ENCODE assay signal across 21 cellular contexts in the genomic region with DNA sequence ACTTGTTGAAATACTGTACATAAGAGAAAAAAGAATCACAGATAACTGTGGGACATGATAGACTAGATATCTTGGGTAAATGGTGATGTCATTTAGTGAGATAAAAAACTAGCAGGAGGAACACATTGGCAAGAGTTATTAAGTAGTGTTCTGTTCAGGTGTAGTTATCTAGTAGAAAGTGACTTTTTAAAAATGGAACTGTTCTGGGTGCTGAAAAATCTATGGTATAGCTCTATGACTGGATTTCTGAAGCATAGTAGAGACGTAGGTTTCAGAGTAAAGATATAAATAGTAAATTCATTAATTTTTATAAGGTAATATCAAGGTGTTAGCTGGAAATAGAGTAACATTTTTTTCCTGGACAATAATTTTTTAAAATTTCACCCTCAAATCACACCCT.
DNase-seq lines count a peak whose midpoint lies in the region; ATAC-seq, FAIRE-seq and TF ChIP-seq lines count a peak whose summit lies in the region.
"Had no signal": no experiment of that assay in that cellular context is flagged by ENCODE, and none has a peak within 500 bp of the region (broad histone marks: within the 10 kb centered on the region; RNA-seq: fewer than 3 reads in every experiment).

No MANE protein-coding gene starts in this region.

- in situ Hi-C loops in HepG2 (cut with HindIII; ENCODE audit: extremely low pct_ligation_motif_present, low pct_unique_long_range_greater_than_20kb) = loop anchor here (10.0 kb wide), 1 partner anchor 419 kb away; no protein-coding TSS in a partner anchor

- no peak for FAIRE-seq in HepG2 (lab: Jason Lieb, UNC)
- FAIRE-seq: A204.1, D721Med, G401.6, GM12891, GM19239 had no signal

- intact Hi-C loops in HepG2 (cut with micrococcal nuclease; ENCODE audit: unreplicated experiment) = no loop called here
- intact Hi-C loops in right lobe of liver (cut with DNase I) = no loop called here

- no peak for TF ChIP-seq RAD21 in HepG2 (CRISPR knock-in tag; IDR thresholded peaks at IDR 0.05)

- POLR2A ChIA-PET in HepG2 (lab: Yijun Ruan, JAX) = no interaction called here
- POLR2A ChIA-PET in HEK293 (lab: Yijun Ruan, JAX) = no interaction called here

- H3K27ac ChIP-seq in HepG2 (ENCODE audit: extremely low read length, insufficient read depth, low read length) (no peak overlapping the region), right lobe of liver (no peak overlapping the region), HEK293 (ENCODE audit: extremely low read depth, low read depth, low read length) (no peak overlapping the region), gastroesophageal sphincter (no peak overlapping the region)
- H3K27ac ChIP-seq: BLaER1 treated with 17β-estradiol and CSF1 and Interleukin-3, amounts not matched to agents 10 nM and 100 nM; C4-2B had no signal

- H3K36me3 ChIP-seq in HepG2 (replicated peaks in 1 of 2; ENCODE audit: control insufficient read depth in 1 of 2, insufficient read depth in 2 of 2, low read length in 2 of 2) = no peaks in the 10 kb centered on the region
- H3K36me3 ChIP-seq in right lobe of liver = no peaks in the 10 kb centered on the region
- H3K36me3 ChIP-seq in HEK293 (ENCODE audit: control insufficient read depth in 2 of 2, insufficient read depth in 1 of 2, low read length in 2 of 2) = no peaks in the 10 kb centered on the region
- no peaks in the 10 kb centered on the region for H3K36me3 ChIP-seq in gastroesophageal sphincter
- H3K36me3 ChIP-seq: BLaER1 treated with 17β-estradiol and CSF1 and Interleukin-3, amounts not matched to agents 10 nM and 100 nM had no signal

- H3K4me2 ChIP-seq in HepG2 (ENCODE audit: low read depth, low read length) = no peak overlapping the region
- H3K4me2 ChIP-seq: BLaER1 treated with 17β-estradiol and CSF1 and Interleukin-3, amounts not matched to agents 10 nM and 100 nM had no signal

- H3K79me2 ChIP-seq in HepG2 (ENCODE audit: insufficient read depth, low read length) = no peaks in the 10 kb centered on the region

- TF ChIP-seq EP300 in HepG2 (IDR thresholded peaks at IDR 0.05; ENCODE audit: low read depth in 2 of 2, low read length in 2 of 2) (no peak), HepG2 (CRISPR knock-in tag; IDR thresholded peaks at IDR 0.05; ENCODE audit: borderline replicate concordance) (no peak), gastroesophageal sphincter (IDR thresholded peaks at IDR 0.05) (no peak)

- H3K4me3 ChIP-seq in HepG2 (replicated peaks in 1 of 3; ENCODE audit: insufficient read depth in 1 of 3, low read depth in 2 of 3, low read length in 3 of 3) = no peak overlapping the region
- H3K4me3 ChIP-seq in right lobe of liver = no peak overlapping the region
- no peak overlapping the region for H3K4me3 ChIP-seq in HEK293 (ENCODE audit: low read depth, low read length)
- no peak overlapping the region for H3K4me3 ChIP-seq in gastroesophageal sphincter
- H3K4me3 ChIP-seq: BLaER1 treated with 17β-estradiol and CSF1 and Interleukin-3, amounts not matched to agents 10 nM and 100 nM had no signal

- H3K9ac ChIP-seq in HepG2 (ENCODE audit: insufficient read depth, low read depth, low read length) = no peak overlapping the region
- H3K9ac ChIP-seq: BLaER1 treated with 17β-estradiol and CSF1 and Interleukin-3, amounts not matched to agents 10 nM and 100 nM had no signal

- H3K4me1 ChIP-seq in HepG2 (ENCODE audit: insufficient read depth, low read length) (no peaks in the 10 kb centered on the region), right lobe of liver (peaks cover 0 to 10% (median 4%) of the 10 kb centered on the region in 4 donors), HEK293 (ENCODE audit: control insufficient read depth, insufficient read depth, low read length) (no peaks in the 10 kb centered on the region), gastroesophageal sphincter (no peaks in the 10 kb centered on the region)
- H3K4me1 ChIP-seq: BLaER1 treated with 17β-estradiol and CSF1 and Interleukin-3, amounts not matched to agents 10 nM and 100 nM; Caco-2 had no signal

- TF ChIP-seq POLR2A in HepG2 (IDR thresholded peaks at IDR 0.05; ENCODE audit: insufficient read depth in 1 of 2, low read depth in 2 of 2, low read length in 2 of 2) = no peak
- no peak for TF ChIP-seq POLR2A in right lobe of liver (IDR thresholded peaks at IDR 0.05)
- TF ChIP-seq POLR2A in gastroesophageal sphincter (IDR thresholded peaks at IDR 0.05) = no peak

- ATAC-seq in HepG2 = no peak
- ATAC-seq in right lobe of liver = no peak
- ATAC-seq in gastroesophageal sphincter = no peak
- ATAC-seq: CD8-positive, alpha-beta T cell had no signal

- no peak for TF ChIP-seq CTCF in HepG2 (CRISPR knock-in tag; IDR thresholded peaks at IDR 0.05)
- no peak for TF ChIP-seq CTCF in right lobe of liver (IDR thresholded peaks at IDR 0.05)
- no peak for TF ChIP-seq CTCF in HEK293 (tag by site-specific recombination; IDR thresholded peaks at IDR 0.05)
- TF ChIP-seq CTCF in gastroesophageal sphincter (IDR thresholded peaks at IDR 0.05) = no peak

- H3K27me3 ChIP-seq in HepG2 (ENCODE audit: control insufficient read depth in 1 of 2, insufficient read depth in 2 of 2, low read length in 2 of 2) = no peaks in the 10 kb centered on the region
- no peaks in the 10 kb centered on the region for H3K27me3 ChIP-seq in right lobe of liver
- H3K27me3 ChIP-seq in gastroesophageal sphincter = no peaks in the 10 kb centered on the region
- H3K27me3 ChIP-seq: BLaER1 treated with 17β-estradiol and CSF1 and Interleukin-3, amounts not matched to agents 10 nM and 100 nM had no signal

- DNase-seq in HepG2 (ENCODE audit: low spot score) (no peak), right lobe of liver (no peak), Kasumi-1 (lab: John Stamatoyannopoulos, UW) (peak; percentile 4 to 17)
- no peak for DNase-seq in activated effector memory CD4-positive, alpha-beta T cell treated with Interleukin-2 at 50 U/mL for 16 hours
- DNase-seq: 8988T; AML-193; Caco-2; Calu3; CD4-positive, alpha-beta T cell; CD8-positive, alpha-beta T cell; DMS79 treated with DMSO at 0.1 percent for 48 hours; GF-D8 had no signal

- H3K9me3 ChIP-seq in HepG2 (ENCODE audit: low read length) (no peaks in the 10 kb centered on the region), right lobe of liver (no peaks in the 10 kb centered on the region), HEK293 (ENCODE audit: control insufficient read depth, insufficient read depth, low read depth, low read length) (no peaks in the 10 kb centered on the region), gastroesophageal sphincter (no peaks in the 10 kb centered on the region)
- H3K9me3 ChIP-seq: BLaER1 treated with 17β-estradiol and CSF1 and Interleukin-3, amounts not matched to agents 10 nM and 100 nM; Caco-2 had no signal

- WGBS in HepG2 (ENCODE audit: low lambda C conversion rate) = 7% methylated on average over 1 of the region's 1 CpG
- WGBS in right lobe of liver (ENCODE audit: insufficient coverage, low coverage, low lambda C conversion rate, missing lambda C conversion rate) = 44% methylated on average over 1 of the region's 1 CpG
- 25 to 56% methylated on average over 1 of the region's 1 CpG for WGBS in gastroesophageal sphincter (ENCODE audit: low coverage in 1 of 2), 2 donors

- H4K20me1 ChIP-seq in HepG2 (ENCODE audit: insufficient read depth, low read length) = no peaks in the 10 kb centered on the region
- H4K20me1 ChIP-seq: BLaER1 treated with 17β-estradiol and CSF1 and Interleukin-3, amounts not matched to agents 10 nM and 100 nM had no signal

- no peak overlapping the region for H2AFZ ChIP-seq in HepG2 (ENCODE audit: low read length)

- CTCF ChIA-PET in HepG2 (lab: Yijun Ruan, JAX; ENCODE audit: low intra/inter-chr PET ratio, low total read pairs) (no interaction called here), HEK293 (lab: Yijun Ruan, JAX) (no interaction called here)

- no TSS peak for BruUV-seq in HepG2 (replicated peaks; lab: Mats Ljungman, UMichigan)

TF ChIP-seq in HepG2, 621 proteins besides CTCF, POLR2A, EP300 and RAD21:
- TF ChIP-seq ATF7 (IDR thresholded peaks at IDR 0.05) = peak; percentile 60
- TF ChIP-seq ATF7 (CRISPR knock-in tag; IDR thresholded peaks at IDR 0.05) = no peak
- TF ChIP-seq WIZ (CRISPR knock-in tag; IDR thresholded peaks at IDR 0.05) = no peak

TF ChIP-seq in HEK293, 187 proteins besides CTCF, POLR2A, EP300 and RAD21:
- no peak for TF ChIP-seq SP3 (tag by site-specific recombination; IDR thresholded peaks at IDR 0.05)
- no peak for TF ChIP-seq TCF7L2 (IDR thresholded peaks at IDR 0.05; ENCODE audit: borderline replicate concordance, low read depth, low read length)
- TF ChIP-seq, protein P1, sequence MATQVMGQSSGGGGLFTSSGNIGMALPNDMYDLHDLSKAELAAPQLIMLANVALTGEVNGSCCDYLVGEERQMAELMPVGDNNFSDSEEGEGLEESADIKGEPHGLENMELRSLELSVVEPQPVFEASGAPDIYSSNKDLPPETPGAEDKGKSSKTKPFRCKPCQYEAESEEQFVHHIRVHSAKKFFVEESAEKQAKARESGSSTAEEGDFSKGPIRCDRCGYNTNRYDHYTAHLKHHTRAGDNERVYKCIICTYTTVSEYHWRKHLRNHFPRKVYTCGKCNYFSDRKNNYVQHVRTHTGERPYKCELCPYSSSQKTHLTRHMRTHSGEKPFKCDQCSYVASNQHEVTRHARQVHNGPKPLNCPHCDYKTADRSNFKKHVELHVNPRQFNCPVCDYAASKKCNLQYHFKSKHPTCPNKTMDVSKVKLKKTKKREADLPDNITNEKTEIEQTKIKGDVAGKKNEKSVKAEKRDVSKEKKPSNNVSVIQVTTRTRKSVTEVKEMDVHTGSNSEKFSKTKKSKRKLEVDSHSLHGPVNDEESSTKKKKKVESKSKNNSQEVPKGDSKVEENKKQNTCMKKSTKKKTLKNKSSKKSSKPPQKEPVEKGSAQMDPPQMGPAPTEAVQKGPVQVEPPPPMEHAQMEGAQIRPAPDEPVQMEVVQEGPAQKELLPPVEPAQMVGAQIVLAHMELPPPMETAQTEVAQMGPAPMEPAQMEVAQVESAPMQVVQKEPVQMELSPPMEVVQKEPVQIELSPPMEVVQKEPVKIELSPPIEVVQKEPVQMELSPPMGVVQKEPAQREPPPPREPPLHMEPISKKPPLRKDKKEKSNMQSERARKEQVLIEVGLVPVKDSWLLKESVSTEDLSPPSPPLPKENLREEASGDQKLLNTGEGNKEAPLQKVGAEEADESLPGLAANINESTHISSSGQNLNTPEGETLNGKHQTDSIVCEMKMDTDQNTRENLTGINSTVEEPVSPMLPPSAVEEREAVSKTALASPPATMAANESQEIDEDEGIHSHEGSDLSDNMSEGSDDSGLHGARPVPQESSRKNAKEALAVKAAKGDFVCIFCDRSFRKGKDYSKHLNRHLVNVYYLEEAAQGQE (tag by site-specific recombination; IDR thresholded peaks at IDR 0.05) = peak; percentile 60

Comparison
In these comparisons a context has a peak if more than half of its experiments do, and no peak if none do; other contexts are left out.
1. DNase-seq: peak in Kasumi-1 (2 of 2); none in HepG2 (single experiment), right lobe of liver (0 of 3) and activated effector memory CD4-positive, alpha-beta T cell treated with Interleukin-2 at 50 U/mL for 16 hours (single experiment).